4 cellular contexts compared by ENCODE assay signal in genomic region chr20:22604815-22605214, GRCh38.
TF ChIP-seq lines count a peak whose summit lies in the region.

No MANE protein-coding gene starts in this region.

TF ChIP-seq in HepG2, 621 proteins besides CTCF, POLR2A, EP300 and RAD21:
- TF ChIP-seq, protein P1, sequence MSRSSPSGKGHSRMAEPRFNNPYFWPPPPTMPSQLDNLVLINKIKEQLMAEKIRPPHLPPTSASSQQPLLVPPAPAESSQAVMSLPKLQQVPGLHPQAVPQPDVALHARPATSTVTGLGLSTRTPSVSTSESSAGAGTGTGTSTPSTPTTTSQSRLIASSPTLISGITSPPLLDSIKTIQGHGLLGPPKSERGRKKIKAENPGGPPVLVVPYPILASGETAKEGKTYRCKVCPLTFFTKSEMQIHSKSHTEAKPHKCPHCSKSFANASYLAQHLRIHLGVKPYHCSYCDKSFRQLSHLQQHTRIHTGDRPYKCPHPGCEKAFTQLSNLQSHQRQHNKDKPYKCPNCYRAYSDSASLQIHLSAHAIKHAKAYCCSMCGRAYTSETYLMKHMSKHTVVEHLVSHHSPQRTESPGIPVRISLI (CRISPR knock-in tag; IDR thresholded peaks at IDR 0.05; ENCODE audit: borderline replicate concordance) = no peak
- TF ChIP-seq MAFF (IDR thresholded peaks at IDR 0.05; ENCODE audit: low read depth, low read length) = peak; percentile 58; the same call in 1 of the 2 replicates
- TF ChIP-seq MAFK (conservative IDR thresholded peaks at IDR 0.05 in 1 of 2, IDR thresholded peaks at IDR 0.05 in 1 of 2; ENCODE audit: low read length in 2 of 2) = peak; percentile 68 to 85; a peak in 3 of 4 replicates

TF ChIP-seq in A549, 52 proteins besides CTCF, POLR2A, EP300 and RAD21:
- TF ChIP-seq MAFK (IDR thresholded peaks at IDR 0.05; ENCODE audit: partially characterized antibody) (peak; percentile 81), FOSB (CRISPR knock-in tag; IDR thresholded peaks at IDR 0.05) (no peak), ZFP36 (IDR thresholded peaks at IDR 0.05; ENCODE audit: borderline replicate concordance, partially characterized antibody) (no peak), KDM1A (IDR thresholded peaks at IDR 0.05; ENCODE audit: low read depth) (no peak), POLR2AphosphoS2 (conservative IDR thresholded peaks at IDR 0.05; ENCODE audit: low read length) (no peak), RCOR1 (IDR thresholded peaks at IDR 0.05; ENCODE audit: low read depth, low read length) (no peak)
- TF ChIP-seq, protein P2, sequence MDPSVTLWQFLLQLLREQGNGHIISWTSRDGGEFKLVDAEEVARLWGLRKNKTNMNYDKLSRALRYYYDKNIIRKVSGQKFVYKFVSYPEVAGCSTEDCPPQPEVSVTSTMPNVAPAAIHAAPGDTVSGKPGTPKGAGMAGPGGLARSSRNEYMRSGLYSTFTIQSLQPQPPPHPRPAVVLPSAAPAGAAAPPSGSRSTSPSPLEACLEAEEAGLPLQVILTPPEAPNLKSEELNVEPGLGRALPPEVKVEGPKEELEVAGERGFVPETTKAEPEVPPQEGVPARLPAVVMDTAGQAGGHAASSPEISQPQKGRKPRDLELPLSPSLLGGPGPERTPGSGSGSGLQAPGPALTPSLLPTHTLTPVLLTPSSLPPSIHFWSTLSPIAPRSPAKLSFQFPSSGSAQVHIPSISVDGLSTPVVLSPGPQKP (IDR thresholded peaks at IDR 0.05; ENCODE audit: low read depth, low read length) = no peak

TF ChIP-seq in IMR-90, 13 proteins besides CTCF, POLR2A, EP300 and RAD21:
- TF ChIP-seq CHD1 (IDR thresholded peaks at IDR 0.05; ENCODE audit: low read depth, low read length) (no peak), USF2 (IDR thresholded peaks at IDR 0.05; ENCODE audit: low read depth, low read length) (no peak), MAFK (IDR thresholded peaks at IDR 0.05; ENCODE audit: low read depth, low read length) (peak; percentile 33; the same call in 1 of the 2 replicates)

TF ChIP-seq in K562, 482 proteins besides CTCF, POLR2A, EP300 and RAD21:
- 0 out of 2 replicates have a peak, but pooled peaks have one; percentile 9 for TF ChIP-seq ZNF316 (IDR thresholded peaks at IDR 0.05)
- no peak for TF ChIP-seq NFATC3 (IDR thresholded peaks at IDR 0.05)
